ENCODE assay signal across 10 cellular contexts in genomic region chr1:35443768-35444518, GRCh38.
DNase-seq lines count a peak whose midpoint lies in the region; ATAC-seq and TF ChIP-seq lines count a peak whose summit lies in the region.
"Had no signal": no experiment of that assay in that cellular context is flagged by ENCODE, and none has a peak within 500 bp of the region (broad histone marks: within the 10 kb centered on the region; RNA-seq: fewer than 3 reads in every experiment).

No MANE protein-coding gene starts in this region.

- no peaks in the 10 kb centered on the region for H3K27me3 Mint-ChIP-seq in endodermal cell (ENCODE audit: insufficient read depth)
- H3K27me3 Mint-ChIP-seq: stimulated activated naive CD8-positive, alpha-beta T cell treated with anti-CD3 and anti-CD28 coated beads, Interleukin-15, Interleukin-2, amounts not matched to agents 100 ng/mL and 50 ng/mL, for 24 hours had no signal

- H3K9ac ChIP-seq in NT2/D1 (ENCODE audit: insufficient read length, low read depth) = no peak overlapping the region
- H3K9ac ChIP-seq in endodermal cell (ENCODE audit: extremely low read depth, low read length, poor library complexity, severe bottlenecking) = no peak overlapping the region

- H3K4me1 Mint-ChIP-seq in endodermal cell = peaks cover 18% of the 10 kb centered on the region

- DNase-seq in AG04449 (ENCODE audit: low read depth, low spot score) (no peak), NT2/D1 (ENCODE audit: low read depth, low spot score) (peak; percentile 32), endodermal cell (peak; percentile 76), COLO668 (lab: John Stamatoyannopoulos, UW; ENCODE audit: unreplicated experiment) (no peak), cortex of kidney (lab: John Stamatoyannopoulos, UW) (no peak)
- DNase-seq: stimulated activated CD4-positive, alpha-beta T cell treated with anti-CD3 and anti-CD28 coated beads, Interleukin-2, amount 100 ng/mL, for 48 hours had no signal

- ATAC-seq in GM19395 (IDR thresholded peaks at IDR 0.05; ENCODE audit: unreplicated experiment) (no peak), GM21526 (IDR thresholded peaks at IDR 0.05; ENCODE audit: low FRiP score, unreplicated experiment) (no peak)

- H3K27ac Mint-ChIP-seq in endodermal cell = peak overlapping the region; percentile 40
- H3K27ac Mint-ChIP-seq: stimulated activated naive CD8-positive, alpha-beta T cell treated with anti-CD3 and anti-CD28 coated beads, Interleukin-15, Interleukin-2, amounts not matched to agents 100 ng/mL and 50 ng/mL, for 24 hours had no signal

- H3K4me1 ChIP-seq in DOHH2 (ENCODE audit: control insufficient read depth, low read length) (no peaks in the 10 kb centered on the region), NT2/D1 (ENCODE audit: insufficient read depth, insufficient read length) (no peaks in the 10 kb centered on the region), endodermal cell (ENCODE audit: control insufficient read depth, insufficient read depth, low read length) (peaks cover 3% of the 10 kb centered on the region)

- no peaks in the 10 kb centered on the region for H3K9me3 Mint-ChIP-seq in endodermal cell
- H3K9me3 Mint-ChIP-seq: stimulated activated naive CD8-positive, alpha-beta T cell treated with anti-CD3 and anti-CD28 coated beads, Interleukin-15, Interleukin-2, amounts not matched to agents 100 ng/mL and 50 ng/mL, for 24 hours had no signal

- no peaks in the 10 kb centered on the region for H3K79me2 ChIP-seq in DOHH2 (ENCODE audit: control insufficient read depth, low read length)

- TF ChIP-seq CTCF in AG04449 (IDR thresholded peaks at IDR 0.05; ENCODE audit: insufficient read depth, low read length, missing control alignments) (peak; percentile 1), DOHH2 (IDR thresholded peaks at IDR 0.05; ENCODE audit: low read depth, low read length, poor library complexity, severe bottlenecking) (peak; percentile 38), endodermal cell (conservative IDR thresholded peaks at IDR 0.05) (peak; percentile 70)

- H3K27ac ChIP-seq in DOHH2 (ENCODE audit: low read depth, low read length) (no peak overlapping the region), endodermal cell (ENCODE audit: low read depth, low read length) (no peak overlapping the region)

- CTCF ChIA-PET in AG04449 (lab: Yijun Ruan, JAX) = interaction anchor here (1.0 to 13.7 kb wide), 11 partner anchors 8 to 657 kb away, joined by 3 to 222 read pairs (median 8); partner anchors contain the start of genes KIAA0319L and NCDN

- H3F3A ChIP-seq in DOHH2 (ENCODE audit: control insufficient read depth, insufficient read depth) = no peaks in the 10 kb centered on the region

- H4K20me1 ChIP-seq in DOHH2 (ENCODE audit: control insufficient read depth, insufficient read depth, low read depth, low read length) = no peaks in the 10 kb centered on the region

- H3K4me3 ChIP-seq in AG04449 (ENCODE audit: low read depth, low read length) (no peak overlapping the region), DOHH2 (ENCODE audit: low read length) (no peak overlapping the region), NT2/D1 (ENCODE audit: insufficient read length, low read depth) (no peak overlapping the region), endodermal cell (ENCODE audit: low read length) (no peak overlapping the region)

- H3K4me3 Mint-ChIP-seq in endodermal cell = no peak overlapping the region
- H3K4me3 Mint-ChIP-seq: stimulated activated naive CD8-positive, alpha-beta T cell treated with anti-CD3 and anti-CD28 coated beads, Interleukin-15, Interleukin-2, amounts not matched to agents 100 ng/mL and 50 ng/mL, for 24 hours had no signal

- POLR2A ChIA-PET in AG04449 (lab: Yijun Ruan, JAX) = no interaction called here

- H3K27me3 ChIP-seq in DOHH2 (ENCODE audit: control insufficient read depth, low read length) (no peaks in the 10 kb centered on the region), NT2/D1 (ENCODE audit: insufficient read depth, insufficient read length) (no peaks in the 10 kb centered on the region), endodermal cell (ENCODE audit: control insufficient read depth, insufficient read depth, low read length, poor library complexity, severe bottlenecking) (no peaks in the 10 kb centered on the region)

- H3K36me3 ChIP-seq in DOHH2 (ENCODE audit: control insufficient read depth, low read length) = peaks cover 40% of the 10 kb centered on the region
- H3K36me3 ChIP-seq in NT2/D1 (ENCODE audit: insufficient read depth, insufficient read length, low read length) = peaks cover 90% of the 10 kb centered on the region
- H3K36me3 ChIP-seq in endodermal cell (ENCODE audit: control insufficient read depth, insufficient read depth, low read length) = peaks cover 84% of the 10 kb centered on the region

- no peaks in the 10 kb centered on the region for H3K9me3 ChIP-seq in DOHH2 (ENCODE audit: control insufficient read depth, insufficient read depth, low read length)
- H3K9me3 ChIP-seq in NT2/D1 (ENCODE audit: insufficient read depth, low read length) = no peaks in the 10 kb centered on the region
- H3K9me3 ChIP-seq in endodermal cell (ENCODE audit: control insufficient read depth, low read length) = no peaks in the 10 kb centered on the region

- WGBS in endodermal cell (ENCODE audit: insufficient coverage in 1 of 2, insufficient read length in 1 of 2), 2 experiments = 82 to 86% methylated on average over 2 to 5 of the region's 5 CpGs

- H3K36me3 Mint-ChIP-seq in endodermal cell (ENCODE audit: low read depth) = peaks cover 52% of the 10 kb centered on the region

- no peaks in the 10 kb centered on the region for H3K9me2 ChIP-seq in DOHH2 (replicated peaks; ENCODE audit: control insufficient read depth, low read length)

- no peak overlapping the region for H3K4me2 ChIP-seq in DOHH2 (ENCODE audit: low read length)

Comparison
In these comparisons a context has a peak if more than half of its experiments do, and no peak if none do; other contexts are left out.
1. DNase-seq: peak in NT2/D1 (single experiment) and endodermal cell (single experiment); none in AG04449 (single experiment), COLO668 (single experiment) and cortex of kidney (single experiment).
2. CTCF ChIP-seq: peak in every context shown above with its lines; median percentile 70 in endodermal cell; 38 in DOHH2; 1 in AG04449.